In genomic region chr9:131657890-131658752, GRCh38 we compare ENCODE assay signal across 8 cellular contexts.
A peak's percentile ranks its signal among the peaks of the same experiment; 100 is the strongest.
DNase-seq lines count a peak whose midpoint lies in the region; ATAC-seq and TF ChIP-seq lines count a peak whose summit lies in the region.

No MANE protein-coding gene starts in this region.

- peak; percentile 60 for ATAC-seq in activated CD4-positive, alpha-beta T cell treated with anti-CD3 and anti-CD28 coated beads for 36 hours
- peak; percentile 75 for ATAC-seq in stimulated activated effector memory CD8-positive, alpha-beta T cell treated with anti-CD3 and anti-CD28 coated beads, Interleukin-12 subunit alpha, Interleukin-12 subunit beta, amount 100 ng/mL, for 72 hours
- ATAC-seq in HG02642 (IDR thresholded peaks at IDR 0.05; ENCODE audit: poor library complexity, unreplicated experiment), result no peak
- ATAC-seq in GM18505 (IDR thresholded peaks at IDR 0.05; ENCODE audit: unreplicated experiment), result no peak

- peak overlapping the region; percentile 54 for H3K4me3 Mint-ChIP-seq in activated CD4-positive, alpha-beta T cell treated with anti-CD3 and anti-CD28 coated beads for 36 hours
- peak overlapping the region; percentile 63 for H3K4me3 Mint-ChIP-seq in stimulated activated effector memory CD8-positive, alpha-beta T cell treated with anti-CD3 and anti-CD28 coated beads, Interleukin-12 subunit alpha, Interleukin-12 subunit beta, amount 100 ng/mL, for 72 hours

- CTCF ChIA-PET in activated CD4-positive, alpha-beta T cell treated with anti-CD3 and anti-CD28 coated beads for 36 hours (lab: Charles Lee), result interaction anchor here (0.7 to 2.3 kb wide), 9 partner anchors 9 to 82 kb away, joined by 3 to 8 read pairs (median 4); partner anchors contain the start of gene RAPGEF1

- intact Hi-C loops in activated CD4-positive, alpha-beta T cell treated with anti-CD3 and anti-CD28 coated beads for 36 hours (cut with DNase I, micrococcal nuclease), result loop anchor here (1.0 to 10.0 kb wide), 6 partner anchors 9 to 347 kb away; no protein-coding TSS in a partner anchor

- peaks cover 84% of the 10 kb centered on the region for H3K4me1 Mint-ChIP-seq in activated CD4-positive, alpha-beta T cell treated with anti-CD3 and anti-CD28 coated beads for 36 hours
- peaks cover 83% of the 10 kb centered on the region for H3K4me1 Mint-ChIP-seq in stimulated activated effector memory CD8-positive, alpha-beta T cell treated with anti-CD3 and anti-CD28 coated beads, Interleukin-12 subunit alpha, Interleukin-12 subunit beta, amount 100 ng/mL, for 72 hours

- H3K36me3 Mint-ChIP-seq in activated CD4-positive, alpha-beta T cell treated with anti-CD3 and anti-CD28 coated beads for 36 hours (ENCODE audit: low read depth), result peaks cover 11% of the 10 kb centered on the region
- peaks cover 62% of the 10 kb centered on the region for H3K36me3 Mint-ChIP-seq in stimulated activated effector memory CD8-positive, alpha-beta T cell treated with anti-CD3 and anti-CD28 coated beads, Interleukin-12 subunit alpha, Interleukin-12 subunit beta, amount 100 ng/mL, for 72 hours

- TF ChIP-seq POLR2A in GM18505 (IDR thresholded peaks at IDR 0.05; ENCODE audit: borderline replicate concordance, extremely low read depth, insufficient read depth, insufficient read length), result no peak

- no peaks in the 10 kb centered on the region for H3K9me3 Mint-ChIP-seq in activated CD4-positive, alpha-beta T cell treated with anti-CD3 and anti-CD28 coated beads for 36 hours (ENCODE audit: low read depth)
- no peaks in the 10 kb centered on the region for H3K9me3 Mint-ChIP-seq in stimulated activated effector memory CD8-positive, alpha-beta T cell treated with anti-CD3 and anti-CD28 coated beads, Interleukin-12 subunit alpha, Interleukin-12 subunit beta, amount 100 ng/mL, for 72 hours

- POLR2A ChIA-PET in activated CD4-positive, alpha-beta T cell treated with anti-CD3 and anti-CD28 coated beads for 36 hours (lab: Charles Lee), result interaction anchor here (0.5 to 1.8 kb wide), 7 partner anchors 10 to 61 kb away, joined by 3 to 8 read pairs (median 3); no protein-coding TSS in a partner anchor

- H3K27ac Mint-ChIP-seq in activated CD4-positive, alpha-beta T cell treated with anti-CD3 and anti-CD28 coated beads for 36 hours, result peak overlapping the region; percentile 98
- H3K27ac Mint-ChIP-seq in stimulated activated effector memory CD8-positive, alpha-beta T cell treated with anti-CD3 and anti-CD28 coated beads, Interleukin-12 subunit alpha, Interleukin-12 subunit beta, amount 100 ng/mL, for 72 hours, result peak overlapping the region; percentile 89

- no peak overlapping the region for H3K4me3 ChIP-seq in foreskin fibroblast (ENCODE audit: low read depth in 1 of 2, low read length in 2 of 2)

- peak; percentile 74 for DNase-seq in activated CD4-positive, alpha-beta T cell treated with anti-CD3 and anti-CD28 coated beads for 36 hours
- no peak for DNase-seq in activated CD4-positive, alpha-beta T cell treated with anti-CD3 and anti-CD28 coated beads for 1 hour
- DNase-seq in activated CD4-positive, alpha-beta T cell treated with anti-CD3 and anti-CD28 coated beads for 48 hours, result peak; percentile 57
- DNase-seq in foreskin fibroblast (peak; percentile 82 to 91), NK-92 (lab: John Stamatoyannopoulos, UW; ENCODE audit: unreplicated experiment) (no peak)
- DNase-seq in stimulated activated effector memory CD8-positive, alpha-beta T cell treated with anti-CD3 and anti-CD28 coated beads, Interleukin-12 subunit alpha, Interleukin-12 subunit beta, amount 100 ng/mL, for 72 hours (ENCODE audit: low spot score in 2 of 2), result no peak

- TF ChIP-seq CTCF in foreskin fibroblast (IDR thresholded peaks at IDR 0.05; ENCODE audit: low read depth, low read length), result no peak

- H3K27me3 Mint-ChIP-seq in activated CD4-positive, alpha-beta T cell treated with anti-CD3 and anti-CD28 coated beads for 36 hours, result no peaks in the 10 kb centered on the region

Comparison
In these comparisons a context has a peak if more than half of its experiments do, and no peak if none do; other contexts are left out.
1. DNase-seq: peak in activated CD4-positive, alpha-beta T cell treated with anti-CD3 and anti-CD28 coated beads for 36 hours (single experiment), activated CD4-positive, alpha-beta T cell treated with anti-CD3 and anti-CD28 coated beads for 48 hours (single experiment) and foreskin fibroblast (2 of 2); none in activated CD4-positive, alpha-beta T cell treated with anti-CD3 and anti-CD28 coated beads for 1 hour (single experiment), stimulated activated effector memory CD8-positive, alpha-beta T cell treated with anti-CD3 and anti-CD28 coated beads, Interleukin-12 subunit alpha, Interleukin-12 subunit beta, amount 100 ng/mL, for 72 hours (0 of 2) and NK-92 (single experiment).
2. ATAC-seq: peak in activated CD4-positive, alpha-beta T cell treated with anti-CD3 and anti-CD28 coated beads for 36 hours (single experiment) and stimulated activated effector memory CD8-positive, alpha-beta T cell treated with anti-CD3 and anti-CD28 coated beads, Interleukin-12 subunit alpha, Interleukin-12 subunit beta, amount 100 ng/mL, for 72 hours (single experiment); none in HG02642 (single experiment) and GM18505 (single experiment).